Comparison of ENCODE assay signal across 1 cellular context in genomic region chr17:82257473-82257872, GRCh38.
TF ChIP-seq lines count a peak whose summit lies in the region.

No MANE protein-coding gene starts in this region.

TF ChIP-seq in IMR-90, 13 proteins besides CTCF, POLR2A, EP300 and RAD21 (continued from another document):
- TF ChIP-seq USF2 (IDR thresholded peaks at IDR 0.05; ENCODE audit: low read depth, low read length) (no peak), RCOR1 (IDR thresholded peaks at IDR 0.05; ENCODE audit: insufficient replicate concordance, low read length) (no peak), ELK1 (IDR thresholded peaks at IDR 0.05; ENCODE audit: borderline replicate concordance, low read depth, low read length) (no peak), CHD1 (IDR thresholded peaks at IDR 0.05; ENCODE audit: low read depth, low read length) (no peak), MXI1 (IDR thresholded peaks at IDR 0.05; ENCODE audit: borderline replicate concordance, low read depth, low read length) (no peak), MAFK (IDR thresholded peaks at IDR 0.05; ENCODE audit: low read depth, low read length) (no peak)
TF ChIP-seq in IMR-90: peak in this region for 0.
